In genomic region chr1:2204384-2205190, GRCh38 we compare ENCODE assay signal across 1 cellular context.
TF ChIP-seq lines count a peak whose summit lies in the region.

No MANE protein-coding gene starts in this region.

TF ChIP-seq in K562, 482 proteins besides CTCF, POLR2A, EP300 and RAD21 (continued from another document and continues in another):
- TF ChIP-seq CHD7 (IDR thresholded peaks at IDR 0.05; ENCODE audit: low read depth, low read length) (no peak), ZNF263 (CRISPR knock-in tag; IDR thresholded peaks at IDR 0.05; ENCODE audit: borderline replicate concordance) (no peak), ASH1L (IDR thresholded peaks at IDR 0.05; ENCODE audit: borderline replicate concordance, low read depth, partially characterized antibody) (no peak), TAF15 (IDR thresholded peaks at IDR 0.05; ENCODE audit: low read depth, low read length) (no peak), TCF7L2 (IDR thresholded peaks at IDR 0.05; ENCODE audit: low read depth, low read length) (no peak), NR0B1 (IDR thresholded peaks at IDR 0.05; ENCODE audit: partially characterized antibody) (no peak), CCNT2 (IDR thresholded peaks at IDR 0.05; ENCODE audit: borderline replicate concordance, extremely low read depth, insufficient read length, low read depth, low read length) (peak; percentile 28), HMGN3 (IDR thresholded peaks at IDR 0.05; ENCODE audit: borderline replicate concordance, extremely low read depth, insufficient read length, low read depth, low read length) (no peak), NCOA4 (IDR thresholded peaks at IDR 0.05; ENCODE audit: partially characterized antibody) (no peak), ILK (tag; IDR thresholded peaks at IDR 0.05; ENCODE audit: borderline replicate concordance, low read depth) (no peak), SIX5 (IDR thresholded peaks at IDR 0.05; ENCODE audit: borderline replicate concordance in 1 of 2, insufficient read depth in 1 of 2, low read depth in 1 of 2, low read length in 2 of 2) (no peak), E2F4 (CRISPR knock-in tag; IDR thresholded peaks at IDR 0.05; ENCODE audit: low read depth) (no peak), GATA2 (CRISPR knock-in tag; IDR thresholded peaks at IDR 0.05) (no peak), TFAP4 (CRISPR knock-in tag; IDR thresholded peaks at IDR 0.05; ENCODE audit: borderline replicate concordance) (peak; percentile 57; the same call in 1 of the 2 replicates), ZNF668 (CRISPR knock-in tag; IDR thresholded peaks at IDR 0.05) (no peak), TRIM28 (IDR thresholded peaks at IDR 0.05) (no peak), ZNF12 (CRISPR knock-in tag; IDR thresholded peaks at IDR 0.05) (no peak), POLR2AphosphoS5 (IDR thresholded peaks at IDR 0.05; ENCODE audit: control insufficient read depth, insufficient read depth, low read depth, low read length) (0 out of 2 replicates have a peak, but pooled peaks have one; percentile 41), ELK1 (CRISPR knock-in tag; IDR thresholded peaks at IDR 0.05) (no peak), CEBPB (tag; IDR thresholded peaks at IDR 0.05) (no peak), ZBTB43 (CRISPR knock-in tag; IDR thresholded peaks at IDR 0.05) (no peak), POLR2H (tag; IDR thresholded peaks at IDR 0.05; ENCODE audit: low read depth) (no peak), ZBTB11 (CRISPR knock-in tag; IDR thresholded peaks at IDR 0.05) (0 out of 6 replicates have a peak, but pooled peaks of 1 of the 3 experiments have one; percentile 0), CXXC5 (CRISPR knock-in tag; IDR thresholded peaks at IDR 0.05) (peak; percentile 26; the same call in 1 of the 2 replicates), FOSL1 (tag; conservative IDR thresholded peaks at IDR 0.05) (no peak), TCF15 (CRISPR knock-in tag; IDR thresholded peaks at IDR 0.05) (no peak), ZNF695 (CRISPR knock-in tag; IDR thresholded peaks at IDR 0.05) (no peak), BCL6 (CRISPR knock-in tag; IDR thresholded peaks at IDR 0.05) (no peak), ZNF384 (IDR thresholded peaks at IDR 0.05; ENCODE audit: low read depth, low read length) (no peak), ZNF740 (CRISPR knock-in tag; IDR thresholded peaks at IDR 0.05) (no peak), ZNF740 (tag; IDR thresholded peaks at IDR 0.05) (peak in 1 of 2 experiments; percentile 67; a peak in 2 of 4 replicates), RFX1 (IDR thresholded peaks at IDR 0.05) (no peak), HDAC6 (IDR thresholded peaks at IDR 0.05; ENCODE audit: low read depth, low read length) (0 out of 2 replicates have a peak, but pooled peaks have one; percentile 32)
